In genomic region chr3:100086401-100086800, GRCh38 we compare ENCODE assay signal across 26 cellular contexts. TPM values are rescaled to one million over a fixed set of nuclear protein-coding genes. Genes with fewer than 3 reads are reported as not detected.
DNase-seq lines count a peak whose midpoint lies in the region; ATAC-seq and TF ChIP-seq lines count a peak whose summit lies in the region.
"Had no signal": no experiment of that assay in that cellular context is flagged by ENCODE, and none has a peak within 500 bp of the region (broad histone marks: within the 10 kb centered on the region; RNA-seq: fewer than 3 reads in every experiment).

No MANE protein-coding gene starts in this region.

- peak overlapping the region; percentile 58 for H3K27ac Mint-ChIP-seq in activated CD8-positive, alpha-beta T cell treated with anti-CD3 and anti-CD28 coated beads for 36 hours
- H3K27ac Mint-ChIP-seq in activated CD8-positive, alpha-beta T cell treated with anti-CD3 and anti-CD28 coated beads, Interleukin-2, amount 10 ng/mL, durations not matched to agents 7 days and 5 days = no peak overlapping the region
- H3K27ac Mint-ChIP-seq in CD8-positive, alpha-beta T cell = no peak overlapping the region
- H3K27ac Mint-ChIP-seq: nephron progenitor cell had no signal

- TF ChIP-seq CTCF in activated CD8-positive, alpha-beta T cell treated with anti-CD3 and anti-CD28 coated beads for 36 hours (IDR thresholded peaks at IDR 0.05) = no peak
- no peak for TF ChIP-seq CTCF in tibial artery (IDR thresholded peaks at IDR 0.05)
- no peak for TF ChIP-seq CTCF in CD8-positive, alpha-beta T cell (IDR thresholded peaks at IDR 0.05)

- no peak overlapping the region for H3K4me3 ChIP-seq in SJSA1
- H3K4me3 ChIP-seq in mesenchymal stem cell (ENCODE audit: insufficient read depth in 1 of 2, low read depth in 1 of 2, low read length in 2 of 2) = no peak overlapping the region
- H3K4me3 ChIP-seq in tibial artery = no peak overlapping the region
- no peak overlapping the region for H3K4me3 ChIP-seq in CD8-positive, alpha-beta T cell (ENCODE audit: low read depth, low read length)
- H3K4me3 ChIP-seq: body of pancreas, SK-N-MC had no signal

- H3K9me3 ChIP-seq in SJSA1 (replicated peaks) (no peaks in the 10 kb centered on the region), mesenchymal stem cell (ENCODE audit: control insufficient read depth, low read length) (no peaks in the 10 kb centered on the region), tibial artery (no peaks in the 10 kb centered on the region)
- no peaks in the 10 kb centered on the region for H3K9me3 ChIP-seq in CD8-positive, alpha-beta T cell (ENCODE audit: low read length)
- H3K9me3 ChIP-seq: body of pancreas had no signal

- no peak for DNase-seq in activated CD8-positive, alpha-beta T cell treated with anti-CD3 and anti-CD28 coated beads for 36 hours
- no peak for DNase-seq in activated CD8-positive, alpha-beta T cell treated with anti-CD3 and anti-CD28 coated beads, Interleukin-2, amount 10 ng/mL, durations not matched to agents 7 days and 5 days
- DNase-seq in SJSA1 (ENCODE audit: low read depth in 1 of 2, low spot score in 2 of 2) = no peak
- DNase-seq in mesenchymal stem cell = no peak
- DNase-seq in tibial artery = no peak
- DNase-seq in DMS79 (lab: John Stamatoyannopoulos, UW) = no peak
- no peak for DNase-seq in glomerular visceral epithelial cell (ENCODE audit: extremely low spot score)
- DNase-seq in CD8-positive, alpha-beta T cell = no peak
- DNase-seq: activated CD4-positive, alpha-beta T cell treated with anti-CD3 and anti-CD28 coated beads, Interleukin-2, amount 50 U/mL, for 1 hour; activated effector memory CD4-positive, alpha-beta T cell treated with Interleukin-2 at 50 U/mL for 16 hours; activated naive CD8-positive, alpha-beta T cell treated with anti-CD3 and anti-CD28 coated beads, Interleukin-2, amount 10 ng/mL, durations not matched to agents 7 days and 5 days; body of pancreas; DND-41; H7; midbrain; NCI-H1105 treated with DMSO at 0.1 percent for 48 hours; NCI-H2081; NCI-H345; nephron progenitor cell; small intestine; stimulated activated CD4-positive, alpha-beta T cell treated with anti-CD3 and anti-CD28 coated beads, Interleukin-2, amount 100 ng/mL, for 48 hours; stimulated activated naive CD4-positive, alpha-beta T cell treated with Interleukin-2 at 50 U/mL for 16 hours; WERI-Rb-1 had no signal

- no peak overlapping the region for H3K14ac ChIP-seq in mesenchymal stem cell (ENCODE audit: low read length in 2 of 2)

- no peak overlapping the region for H2AK5ac ChIP-seq in mesenchymal stem cell (ENCODE audit: low read length, severe bottlenecking)

- H3K9ac ChIP-seq in mesenchymal stem cell (ENCODE audit: low read length) = peak overlapping the region; percentile 81

- H3K18ac ChIP-seq in mesenchymal stem cell (ENCODE audit: low read depth in 1 of 2, low read length in 2 of 2) = no peak overlapping the region

- WGBS in mesenchymal stem cell = no CpG with 5 or more reads among the region's 1 CpG

- CTCF ChIA-PET in activated CD8-positive, alpha-beta T cell treated with anti-CD3 and anti-CD28 coated beads for 36 hours (lab: Charles Lee) = interaction anchor here (0.8 to 2.6 kb wide), 4 partner anchors 11 to 168 kb away, joined by 3 to 28 read pairs (median 4); no protein-coding TSS in a partner anchor
- CTCF ChIA-PET in activated CD8-positive, alpha-beta T cell treated with anti-CD3 and anti-CD28 coated beads, Interleukin-2, amount 10 ng/mL, durations not matched to agents 7 days and 5 days (lab: Charles Lee) = interaction anchor here (1.0 to 3.1 kb wide), 5 partner anchors 10 to 168 kb away, joined by 3 to 25 read pairs (median 7); no protein-coding TSS in a partner anchor
- CTCF ChIA-PET in CD8-positive, alpha-beta T cell (lab: Charles Lee) = no interaction called here

- no peak overlapping the region for H2AFZ ChIP-seq in mesenchymal stem cell (ENCODE audit: low read depth, low read length)

- H3K36me3 ChIP-seq in SJSA1 = no peaks in the 10 kb centered on the region
- H3K36me3 ChIP-seq in mesenchymal stem cell (ENCODE audit: control insufficient read depth in 1 of 2, insufficient read depth in 2 of 2, low read depth in 1 of 2, low read length in 2 of 2) = no peaks in the 10 kb centered on the region
- H3K36me3 ChIP-seq in tibial artery = no peaks in the 10 kb centered on the region
- H3K36me3 ChIP-seq in CD8-positive, alpha-beta T cell (ENCODE audit: insufficient read depth, low read length) = no peaks in the 10 kb centered on the region
- H3K36me3 ChIP-seq: WERI-Rb-1 had no signal

- ATAC-seq in activated CD8-positive, alpha-beta T cell treated with anti-CD3 and anti-CD28 coated beads for 36 hours = no peak
- ATAC-seq in activated CD8-positive, alpha-beta T cell treated with anti-CD3 and anti-CD28 coated beads, Interleukin-2, amount 10 ng/mL, durations not matched to agents 7 days and 5 days = no peak
- no peak for ATAC-seq in CD8-positive, alpha-beta T cell
- ATAC-seq: body of pancreas had no signal

- no peaks in the 10 kb centered on the region for H3K9me3 Mint-ChIP-seq in activated CD8-positive, alpha-beta T cell treated with anti-CD3 and anti-CD28 coated beads for 36 hours
- H3K9me3 Mint-ChIP-seq in activated CD8-positive, alpha-beta T cell treated with anti-CD3 and anti-CD28 coated beads, Interleukin-2, amount 10 ng/mL, durations not matched to agents 7 days and 5 days (ENCODE audit: insufficient read depth) = peaks cover 11% of the 10 kb centered on the region
- H3K9me3 Mint-ChIP-seq in CD8-positive, alpha-beta T cell = no peaks in the 10 kb centered on the region
- H3K9me3 Mint-ChIP-seq: nephron progenitor cell; T-helper 2 cell treated with Interferon-gamma antibody and Interleukin-4, amounts not matched to agents 5 μg/mL and 100 μg/mL, for 36 hours had no signal

- H3K27ac ChIP-seq in SJSA1 (peak overlapping the region; percentile 76), mesenchymal stem cell (ENCODE audit: low read length, poor library complexity, severe bottlenecking) (no peak overlapping the region), tibial artery (peak overlapping the region; percentile 62 to 68)
- H3K27ac ChIP-seq in CD8-positive, alpha-beta T cell (ENCODE audit: low read depth, low read length) = no peak overlapping the region
- H3K27ac ChIP-seq: body of pancreas, SK-N-MC, WERI-Rb-1 had no signal

- no peak overlapping the region for H3K4me2 ChIP-seq in mesenchymal stem cell (ENCODE audit: low read length, poor library complexity, severe bottlenecking)

- intact Hi-C loops in activated CD8-positive, alpha-beta T cell treated with anti-CD3 and anti-CD28 coated beads for 36 hours (cut with micrococcal nuclease) = no loop called here
- intact Hi-C loops in tibial artery (cut with DNase I; ENCODE audit: low total_unique reads) = no loop called here
- intact Hi-C loops in CD8-positive, alpha-beta T cell (cut with DNase I, micrococcal nuclease) = no loop called here

- H3K4me3 Mint-ChIP-seq in activated CD8-positive, alpha-beta T cell treated with anti-CD3 and anti-CD28 coated beads for 36 hours = no peak overlapping the region
- no peak overlapping the region for H3K4me3 Mint-ChIP-seq in activated CD8-positive, alpha-beta T cell treated with anti-CD3 and anti-CD28 coated beads, Interleukin-2, amount 10 ng/mL, durations not matched to agents 7 days and 5 days
- no peak overlapping the region for H3K4me3 Mint-ChIP-seq in CD8-positive, alpha-beta T cell
- H3K4me3 Mint-ChIP-seq: nephron progenitor cell had no signal

- peaks cover 6% of the 10 kb centered on the region for H3K36me3 Mint-ChIP-seq in activated CD8-positive, alpha-beta T cell treated with anti-CD3 and anti-CD28 coated beads for 36 hours (ENCODE audit: low read depth)
- peaks cover 46% of the 10 kb centered on the region for H3K36me3 Mint-ChIP-seq in activated CD8-positive, alpha-beta T cell treated with anti-CD3 and anti-CD28 coated beads, Interleukin-2, amount 10 ng/mL, durations not matched to agents 7 days and 5 days (ENCODE audit: low read depth)
- H3K36me3 Mint-ChIP-seq in CD8-positive, alpha-beta T cell = peaks cover 2% of the 10 kb centered on the region

- POLR2A ChIA-PET in activated CD8-positive, alpha-beta T cell treated with anti-CD3 and anti-CD28 coated beads for 36 hours (lab: Charles Lee) = interaction anchor here (0.9 kb wide), 1 partner anchor 45 kb away, joined by 3 read pairs; no protein-coding TSS in a partner anchor
- POLR2A ChIA-PET in activated CD8-positive, alpha-beta T cell treated with anti-CD3 and anti-CD28 coated beads, Interleukin-2, amount 10 ng/mL, durations not matched to agents 7 days and 5 days (lab: Charles Lee) = no interaction called here
- POLR2A ChIA-PET in CD8-positive, alpha-beta T cell (lab: Charles Lee) = no interaction called here

- no peak overlapping the region for H2BK15ac ChIP-seq in mesenchymal stem cell (ENCODE audit: low read depth, poor library complexity, severe bottlenecking)

- H2BK120ac ChIP-seq in mesenchymal stem cell (ENCODE audit: low read depth, low read length) = no peak overlapping the region

- no peak overlapping the region for H4K8ac ChIP-seq in mesenchymal stem cell (ENCODE audit: low read length)

- no peak overlapping the region for H3K23ac ChIP-seq in mesenchymal stem cell (ENCODE audit: low read length in 2 of 2)

- H3K27me3 ChIP-seq in SJSA1 (replicated peaks) (no peaks in the 10 kb centered on the region), mesenchymal stem cell (ENCODE audit: control insufficient read depth in 1 of 2, insufficient read depth in 1 of 2, low read length in 2 of 2) (no peaks in the 10 kb centered on the region), tibial artery (no peaks in the 10 kb centered on the region)
- H3K27me3 ChIP-seq in CD8-positive, alpha-beta T cell (ENCODE audit: insufficient read depth, low read length) = no peaks in the 10 kb centered on the region
- H3K27me3 ChIP-seq: body of pancreas had no signal

- no peak overlapping the region for H2BK5ac ChIP-seq in mesenchymal stem cell (ENCODE audit: low read depth, low read length, poor library complexity, severe bottlenecking)

- no peak overlapping the region for H2BK12ac ChIP-seq in mesenchymal stem cell (ENCODE audit: low read length in 2 of 2)

- H3K4ac ChIP-seq in mesenchymal stem cell (ENCODE audit: low read depth in 1 of 2, low read length in 2 of 2) = no peak overlapping the region

- no peaks in the 10 kb centered on the region for H3K27me3 Mint-ChIP-seq in activated CD8-positive, alpha-beta T cell treated with anti-CD3 and anti-CD28 coated beads for 36 hours
- H3K27me3 Mint-ChIP-seq in activated CD8-positive, alpha-beta T cell treated with anti-CD3 and anti-CD28 coated beads, Interleukin-2, amount 10 ng/mL, durations not matched to agents 7 days and 5 days (ENCODE audit: low read depth) = peaks cover 3% of the 10 kb centered on the region
- no peaks in the 10 kb centered on the region for H3K27me3 Mint-ChIP-seq in CD8-positive, alpha-beta T cell (ENCODE audit: low read depth)
- H3K27me3 Mint-ChIP-seq: activated naive CD8-positive, alpha-beta T cell treated with anti-CD3 and anti-CD28 coated beads, Interleukin-2, amount 10 ng/mL, durations not matched to agents 7 days and 5 days had no signal

- H3K79me1 ChIP-seq in mesenchymal stem cell (replicated peaks; ENCODE audit: low read length, poor library complexity, severe bottlenecking) = peaks cover 4% of the 10 kb centered on the region

- peaks cover 54% of the 10 kb centered on the region for H3K4me1 ChIP-seq in SJSA1 (replicated peaks)
- H3K4me1 ChIP-seq in mesenchymal stem cell (ENCODE audit: control insufficient read depth, insufficient read depth, low read depth, low read length) = peaks cover 3% of the 10 kb centered on the region
- H3K4me1 ChIP-seq in tibial artery = peaks cover 0 to 76% (median 18%) of the 10 kb centered on the region in 4 donors
- H3K4me1 ChIP-seq in CD8-positive, alpha-beta T cell (ENCODE audit: insufficient read depth, low read length) = no peaks in the 10 kb centered on the region

- H3K4me1 Mint-ChIP-seq in activated CD8-positive, alpha-beta T cell treated with anti-CD3 and anti-CD28 coated beads for 36 hours (ENCODE audit: low read depth) = peaks cover 30% of the 10 kb centered on the region
- H3K4me1 Mint-ChIP-seq in activated CD8-positive, alpha-beta T cell treated with anti-CD3 and anti-CD28 coated beads, Interleukin-2, amount 10 ng/mL, durations not matched to agents 7 days and 5 days (ENCODE audit: low read depth) = peaks cover 70% of the 10 kb centered on the region
- H3K4me1 Mint-ChIP-seq in CD8-positive, alpha-beta T cell (ENCODE audit: low read depth) = peaks cover 4% of the 10 kb centered on the region

- H4K91ac ChIP-seq in mesenchymal stem cell (ENCODE audit: low read length) = no peak overlapping the region

RNA-seq across cellular contexts. Expression of gene FILIP1L, which starts 27.9 kb away (rescaled TPM):
- under 1 TPM; 0.11 to 0.13 TPM for total RNA-seq in activated CD8-positive, alpha-beta T cell treated with anti-CD3 and anti-CD28 coated beads for 36 hours
- total RNA-seq in activated CD8-positive, alpha-beta T cell treated with anti-CD3 and anti-CD28 coated beads, Interleukin-2, amount 10 ng/mL, durations not matched to agents 7 days and 5 days = 1 to 10 TPM; 1.5 to 1.7 TPM
- 17.4 and 27.0 TPM in 2 replicates for total RNA-seq in SJSA1 (2014; rRNA removed; shearing (Covaris generic))
- 200 TPM for polyA plus RNA-seq in mesenchymal stem cell (2013, experiment 1 of 2)
- polyA plus RNA-seq in mesenchymal stem cell (2013, experiment 2 of 2) = 198 TPM
- total RNA-seq in CD8-positive, alpha-beta T cell = under 1 TPM; 0.11 to 0.14 TPM
- total RNA-seq: RPMI7951 had no signal

Comparison
In these comparisons a context has a peak if more than half of its experiments do, and no peak if none do; other contexts are left out.
1. H3K27ac ChIP-seq: peak in SJSA1 (single experiment) and tibial artery (2 of 2); none in mesenchymal stem cell (single experiment) and CD8-positive, alpha-beta T cell (single experiment).